In genomic region chr15:71314956-71315537, GRCh38 we compare ENCODE assay signal across 15 cellular contexts.
DNase-seq lines count a peak whose midpoint lies in the region; ATAC-seq, FAIRE-seq and TF ChIP-seq lines count a peak whose summit lies in the region.
"Had no signal": no experiment of that assay in that cellular context is flagged by ENCODE, and none has a peak within 500 bp of the region (broad histone marks: within the 10 kb centered on the region; RNA-seq: fewer than 3 reads in every experiment).

No MANE protein-coding gene starts in this region.

- intact Hi-C loops in Right ventricle myocardium inferior (cut with DNase I) (no loop called here), cardiac septum (cut with DNase I) (no loop called here)

- H3K27ac Mint-ChIP-seq in HFFc6 = peak overlapping the region; percentile 38; the same call in 1 of the 2 replicates
- H3K27ac Mint-ChIP-seq: CD8-positive, alpha-beta memory T cell had no signal

- H4K91ac ChIP-seq in H1 (replicated peaks; ENCODE audit: insufficient read length, low read length) = no peak overlapping the region

- no peak for TF ChIP-seq RAD21 in H1 (IDR thresholded peaks at IDR 0.05 in 1 of 2, conservative IDR thresholded peaks at IDR 0.05 in 1 of 2; ENCODE audit: low read depth in 2 of 2, low read length in 2 of 2)

- no peak overlapping the region for H2BK5ac ChIP-seq in H1 (ENCODE audit: low read depth, low read length)

- H3K27ac ChIP-seq in H1 (ENCODE audit: low read depth, low read length) (no peak overlapping the region), small intestine (ENCODE audit: low read depth in 1 of 2, low read length in 1 of 2) (no peak overlapping the region)
- H3K27ac ChIP-seq: 22Rv1, BLaER1 had no signal

- no peaks in the 10 kb centered on the region for H3K79me1 ChIP-seq in H1 (ENCODE audit: low read depth, low read length)

- no peak overlapping the region for H2AK5ac ChIP-seq in H1 (ENCODE audit: low read depth, low read length)

- DNase-seq in Right ventricle myocardium inferior (ENCODE audit: missing footprints) (no peak), cardiac septum (ENCODE audit: low spot score) (no peak), HFFc6 (no peak), H1 (ENCODE audit: low read depth in 1 of 2, low spot score in 2 of 2) (no peak), small intestine (peak; percentile 80), NCI-H2196 treated with DMSO at 0.1 percent for 48 hours (lab: John Stamatoyannopoulos, UW; ENCODE audit: unreplicated experiment) (no peak)
- no peak for DNase-seq in activated CD4-positive, alpha-beta T cell treated with anti-CD3 and anti-CD28 coated beads, Interleukin-2, amount 50 U/mL, for 48 hours
- no peak for DNase-seq in activated CD8-positive, alpha-beta memory T cell treated with anti-CD3 and anti-CD28 coated beads, Interleukin-2, amount 50 U/mL, for 4 hours
- DNase-seq: AML-193; Caco-2; CD8-positive, alpha-beta memory T cell; DMS53; H7 had no signal

- H4K8ac ChIP-seq in H1 (ENCODE audit: extremely low read depth, insufficient read depth, low read length) = no peak overlapping the region

- no peak overlapping the region for H3K23ac ChIP-seq in H1 (ENCODE audit: insufficient read length)

- H3K36me3 Mint-ChIP-seq in HFFc6 (ENCODE audit: low read depth) = peaks cover 48% of the 10 kb centered on the region
- H3K36me3 Mint-ChIP-seq: CD8-positive, alpha-beta memory T cell had no signal

- H3K14ac ChIP-seq in H1 (ENCODE audit: insufficient read length) = no peak overlapping the region

- peaks cover 55% of the 10 kb centered on the region for H3K4me1 Mint-ChIP-seq in HFFc6 (ENCODE audit: low read depth)
- H3K4me1 Mint-ChIP-seq: CD8-positive, alpha-beta memory T cell had no signal

- H3K4me3 Mint-ChIP-seq in HFFc6 = no peak overlapping the region
- H3K4me3 Mint-ChIP-seq: CD8-positive, alpha-beta memory T cell had no signal

- POLR2A ChIA-PET in H1 (lab: Charles Lee; ENCODE audit: partially characterized antibody) = no interaction called here

- TF ChIP-seq EP300 in H1 (IDR thresholded peaks at IDR 0.05; ENCODE audit: borderline replicate concordance in 1 of 2, low read depth in 2 of 2, low read length in 2 of 2) = no peak

- no peak overlapping the region for H3K56ac ChIP-seq in H1 (replicated peaks; ENCODE audit: insufficient read length, low read depth, low read length)

- H3K4ac ChIP-seq in H1 (replicated peaks; ENCODE audit: insufficient read length, low read depth, low read length) = no peak overlapping the region

- H3K4me2 ChIP-seq in H1 (ENCODE audit: insufficient read depth in 1 of 2, low read depth in 2 of 2, low read length in 2 of 2) = no peak overlapping the region
- H3K4me2 ChIP-seq: BLaER1 had no signal

- H3K27me3 ChIP-seq in H1 (replicated peaks in 1 of 4; ENCODE audit: control insufficient read depth in 3 of 4, extremely low read depth in 1 of 4, insufficient read depth in 3 of 4, low read length in 3 of 4) (no peaks in the 10 kb centered on the region), small intestine (ENCODE audit: control insufficient read depth in 2 of 2, insufficient read depth in 2 of 2, low read length in 2 of 2) (no peaks in the 10 kb centered on the region)
- H3K27me3 ChIP-seq: BLaER1 had no signal

- no peak for TF ChIP-seq POLR2A in H1 (IDR thresholded peaks at IDR 0.05; ENCODE audit: control extremely low read depth in 1 of 2, low read depth in 2 of 2, low read length in 2 of 2)

- H3K9me3 Mint-ChIP-seq in HFFc6 = peaks cover 7% of the 10 kb centered on the region

- no peak overlapping the region for H2BK12ac ChIP-seq in H1 (ENCODE audit: low read depth, low read length)

- WGBS in H1 (ENCODE audit: extremely low coverage in 1 of 2, insufficient coverage in 1 of 2, insufficient read length in 1 of 2, insufficient replicate concordance in 2 of 2, low coverage in 1 of 2, low lambda C conversion rate in 2 of 2, missing lambda C conversion rate in 1 of 2), 2 experiments = 84% methylated on average over 2 of the region's 2 CpGs; no CpG with 5 or more reads in 1 of the 2 experiments
- 88 to 94% (median 88%) methylated on average over 2 of the region's 2 CpGs for WGBS in small intestine, 3 donors

- no peaks in the 10 kb centered on the region for H3K79me2 ChIP-seq in H1 (ENCODE audit: control insufficient read depth in 1 of 2, insufficient read depth in 2 of 2, low read length in 2 of 2)

- H2BK15ac ChIP-seq in H1 (ENCODE audit: low read length) = no peak overlapping the region

- peaks cover 0 to 4% (median under 1%) of the 10 kb centered on the region in 4 experiments; a peak in 1 of 7 replicates for H3K4me1 ChIP-seq in H1 (replicated peaks in 1 of 4; ENCODE audit: control insufficient read depth in 3 of 4, insufficient read depth in 4 of 4, low read length in 3 of 4)
- H3K4me1 ChIP-seq in small intestine (ENCODE audit: control insufficient read depth in 2 of 2, insufficient read depth in 1 of 2, low read depth in 1 of 2, low read length in 1 of 2) = no peaks in the 10 kb centered on the region
- H3K4me1 ChIP-seq: BLaER1, Caco-2 had no signal

- no peak overlapping the region for H2AFZ ChIP-seq in H1 (ENCODE audit: low read length)

- FAIRE-seq in H1 (lab: Jason Lieb, UNC) (no peak), small intestine (lab: Jason Lieb, UNC) (no peak)

- CTCF ChIA-PET in H1 (lab: Charles Lee; ENCODE audit: partially characterized antibody) = no interaction called here

- ATAC-seq in Right ventricle myocardium inferior = peak; percentile 15

- 0 out of 2 replicates have a peak overlapping the region, but pooled peaks have one; percentile 63 for H2BK20ac ChIP-seq in H1 (ENCODE audit: low read length)

- no peak overlapping the region for H3K9ac ChIP-seq in H1 (replicated peaks in 1 of 4; ENCODE audit: extremely low read depth in 1 of 4, low read depth in 3 of 4, low read length in 3 of 4)
- H3K9ac ChIP-seq: BLaER1 had no signal

- no peak overlapping the region for H4K5ac ChIP-seq in H1 (ENCODE audit: insufficient read length, low read depth, low read length)

- no peaks in the 10 kb centered on the region for H4K20me1 ChIP-seq in H1 (replicated peaks in 1 of 2; ENCODE audit: control insufficient read depth in 1 of 2, insufficient read depth in 2 of 2, low read length in 2 of 2)
- H4K20me1 ChIP-seq: BLaER1 had no signal

- H2BK120ac ChIP-seq in H1 (replicated peaks; ENCODE audit: low read depth, low read length) = no peak overlapping the region

- peaks cover 6% of the 10 kb centered on the region for H3K27me3 Mint-ChIP-seq in HFFc6 (ENCODE audit: insufficient read depth)

- no peak overlapping the region for H3K4me3 ChIP-seq in H1 (ENCODE audit: extremely low read depth in 1 of 4, insufficient read depth in 2 of 4, low read depth in 3 of 4, low read length in 4 of 4)
- no peak overlapping the region for H3K4me3 ChIP-seq in small intestine (ENCODE audit: low read depth in 1 of 2, low read length in 2 of 2)
- H3K4me3 ChIP-seq: BLaER1 had no signal

- H3K9me3 ChIP-seq in H1 (ENCODE audit: insufficient read depth in 2 of 2, low read depth in 1 of 2, low read length in 1 of 2) = peaks cover 0 to 3% of the 10 kb centered on the region in 2 experiments; a peak in 2 of 4 replicates
- no peaks in the 10 kb centered on the region for H3K9me3 ChIP-seq in small intestine (ENCODE audit: control insufficient read depth, low read depth)
- H3K9me3 ChIP-seq: Caco-2 had no signal

- H3K23me2 ChIP-seq in H1 (ENCODE audit: low read depth, low read length) = no peaks in the 10 kb centered on the region; the same call in 1 of the 2 replicates

- H3K36me3 ChIP-seq in H1 (ENCODE audit: control insufficient read depth in 2 of 4, insufficient read depth in 4 of 4, low read length in 3 of 4) (no peaks in the 10 kb centered on the region), small intestine (ENCODE audit: control insufficient read depth in 2 of 2, insufficient read depth in 2 of 2, low read length in 2 of 2) (no peaks in the 10 kb centered on the region)
- H3K36me3 ChIP-seq: BLaER1 had no signal

- no peak for TF ChIP-seq CTCF in HFFc6 (IDR thresholded peaks at IDR 0.05)
- TF ChIP-seq CTCF in H1 (IDR thresholded peaks at IDR 0.05; ENCODE audit: control extremely low read depth in 1 of 3, insufficient read depth in 1 of 3, low read depth in 1 of 3, low read length in 3 of 3) = no peak

- no peak overlapping the region for H3K18ac ChIP-seq in H1 (ENCODE audit: extremely low read depth, low read length)

TF ChIP-seq in H1, 55 proteins besides CTCF, POLR2A, EP300 and RAD21:
- TF ChIP-seq TAF7 (optimal IDR thresholded peaks at IDR 0.05; ENCODE audit: borderline replicate concordance, low read depth, low read length) (no peak), MAX (IDR thresholded peaks at IDR 0.05) (no peak), POU5F1 (IDR thresholded peaks at IDR 0.05; ENCODE audit: low read depth, low read length) (no peak), GABPA (IDR thresholded peaks at IDR 0.05; ENCODE audit: borderline replicate concordance, insufficient read depth, low read length) (no peak), RFX5 (IDR thresholded peaks at IDR 0.05; ENCODE audit: borderline replicate concordance, low read depth, low read length) (no peak), E2F6 (IDR thresholded peaks at IDR 0.05) (no peak), JUN (IDR thresholded peaks at IDR 0.05; ENCODE audit: low read depth, low read length) (no peak), PHF8 (conservative IDR thresholded peaks at IDR 0.05; ENCODE audit: low read depth, low read length) (no peak), NANOG (IDR thresholded peaks at IDR 0.05; ENCODE audit: insufficient read depth, low read depth, low read length, poor library complexity, severe bottlenecking) (no peak)
TF ChIP-seq in H1: peak in this region for 0.
